ENCODE assay signal across 31 cellular contexts in the genomic region with DNA sequence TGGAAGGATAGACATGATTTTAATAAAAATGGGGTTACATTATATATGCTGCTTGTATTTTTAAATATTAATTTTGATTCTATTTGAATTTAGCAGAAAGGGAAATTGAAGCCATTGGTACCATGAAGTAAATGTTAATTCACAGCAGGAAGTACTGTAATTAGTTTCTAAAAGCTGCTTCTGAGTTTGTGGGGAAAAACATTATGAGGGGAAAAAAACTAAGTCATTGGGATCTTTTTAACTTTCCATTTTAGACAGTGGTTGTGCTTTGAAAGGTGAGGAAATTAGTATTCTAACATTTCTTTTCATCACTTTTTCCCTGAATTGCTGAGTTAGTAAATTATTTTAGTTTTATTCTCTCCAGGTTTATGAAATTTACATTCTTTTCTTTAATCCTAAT. TPM values are rescaled to one million over a fixed set of nuclear protein-coding genes. Genes with fewer than 3 reads are reported as not detected.
DNase-seq lines count a peak whose midpoint lies in the region; ATAC-seq, FAIRE-seq and TF ChIP-seq lines count a peak whose summit lies in the region.
"Had no signal": no experiment of that assay in that cellular context is flagged by ENCODE, and none has a peak within 500 bp of the region (broad histone marks: within the 10 kb centered on the region; RNA-seq: fewer than 3 reads in every experiment).

No MANE protein-coding gene starts in this region.

- H3K4me2 ChIP-seq in A549: no peak overlapping the region

- no peaks in the 10 kb centered on the region for H3K27me3 Mint-ChIP-seq in activated CD4-positive, alpha-beta T cell treated with anti-CD3 and anti-CD28 coated beads for 36 hours
- H3K27me3 Mint-ChIP-seq in activated naive CD8-positive, alpha-beta T cell treated with anti-CD3 and anti-CD28 coated beads, Interleukin-2, amount 50 U/mL, for 24 hours: no peaks in the 10 kb centered on the region
- no peaks in the 10 kb centered on the region for H3K27me3 Mint-ChIP-seq in natural killer cell (ENCODE audit: low read depth in 2 of 2)
- H3K27me3 Mint-ChIP-seq: dendritic cell treated with granulocyte-macrophage colony-stimulating factor and Interleukin-4, amounts not matched to agents 40 ng/mL and 50 ng/mL, for 4 days had no signal

- no peak for FAIRE-seq in A549 (lab: Jason Lieb, UNC)
- no peak for FAIRE-seq in H54 (lab: Jason Lieb, UNC)
- FAIRE-seq in HTR-8/SVneo (lab: Jason Lieb, UNC): no peak
- FAIRE-seq: frontal cortex, kidney, TTC549, urothelium cell line had no signal

- POLR2A ChIA-PET in activated CD4-positive, alpha-beta T cell treated with anti-CD3 and anti-CD28 coated beads for 36 hours (lab: Charles Lee): no interaction called here
- POLR2A ChIA-PET in A549 (lab: Yijun Ruan, JAX): no interaction called here

- H3K9me3 Mint-ChIP-seq in activated CD4-positive, alpha-beta T cell treated with anti-CD3 and anti-CD28 coated beads for 36 hours (ENCODE audit: low read depth): no peaks in the 10 kb centered on the region
- H3K9me3 Mint-ChIP-seq in activated naive CD8-positive, alpha-beta T cell treated with anti-CD3 and anti-CD28 coated beads, Interleukin-2, amount 50 U/mL, for 24 hours: no peaks in the 10 kb centered on the region
- H3K9me3 Mint-ChIP-seq in natural killer cell: no peaks in the 10 kb centered on the region
- H3K9me3 Mint-ChIP-seq: CD14-positive monocyte; dendritic cell treated with granulocyte-macrophage colony-stimulating factor and Interleukin-4, amounts not matched to agents 40 ng/mL and 50 ng/mL, for 4 days; T-helper 1 cell treated with Interleukin-12 subunit alpha and Interleukin-12 subunit beta and Interleukin-4 antibody, amounts not matched to agents 30 μg/mL and 1 μg/mL, for 36 hours had no signal

- no peak for TF ChIP-seq EP300 in A549 (IDR thresholded peaks at IDR 0.05)

- CTCF ChIA-PET in activated CD4-positive, alpha-beta T cell treated with anti-CD3 and anti-CD28 coated beads for 36 hours (lab: Charles Lee): interaction anchor here (1.3 kb wide), 1 partner anchor 37 kb away, joined by 3 read pairs; no protein-coding TSS in a partner anchor
- CTCF ChIA-PET in A549 (lab: Yijun Ruan, JAX): no interaction called here

- H3K4me3 Mint-ChIP-seq in activated CD4-positive, alpha-beta T cell treated with anti-CD3 and anti-CD28 coated beads for 36 hours: no peak overlapping the region
- H3K4me3 Mint-ChIP-seq in activated naive CD8-positive, alpha-beta T cell treated with anti-CD3 and anti-CD28 coated beads, Interleukin-2, amount 50 U/mL, for 24 hours: peak overlapping the region; percentile 6
- H3K4me3 Mint-ChIP-seq in natural killer cell: no peak overlapping the region
- H3K4me3 Mint-ChIP-seq: CD14-positive monocyte; dendritic cell treated with granulocyte-macrophage colony-stimulating factor and Interleukin-4, amounts not matched to agents 40 ng/mL and 50 ng/mL, for 4 days; T-helper 1 cell treated with Interleukin-12 subunit alpha and Interleukin-12 subunit beta and Interleukin-4 antibody, amounts not matched to agents 30 μg/mL and 1 μg/mL, for 36 hours had no signal

- peaks cover 45% of the 10 kb centered on the region for H3K4me1 Mint-ChIP-seq in activated CD4-positive, alpha-beta T cell treated with anti-CD3 and anti-CD28 coated beads for 36 hours
- peaks cover 54% of the 10 kb centered on the region for H3K4me1 Mint-ChIP-seq in activated naive CD8-positive, alpha-beta T cell treated with anti-CD3 and anti-CD28 coated beads, Interleukin-2, amount 50 U/mL, for 24 hours
- peaks cover 58 to 67% of the 10 kb centered on the region in 2 donors for H3K4me1 Mint-ChIP-seq in natural killer cell

- TF ChIP-seq POLR2A in A549 (IDR thresholded peaks at IDR 0.05; ENCODE audit: low read length) (no peak), H54 (IDR thresholded peaks at IDR 0.05; ENCODE audit: low read depth, low read length) (no peak)

- H3K27ac Mint-ChIP-seq in activated CD4-positive, alpha-beta T cell treated with anti-CD3 and anti-CD28 coated beads for 36 hours: peak overlapping the region; percentile 55
- peak overlapping the region; percentile 88 for H3K27ac Mint-ChIP-seq in activated naive CD8-positive, alpha-beta T cell treated with anti-CD3 and anti-CD28 coated beads, Interleukin-2, amount 50 U/mL, for 24 hours
- H3K27ac Mint-ChIP-seq in natural killer cell: peak overlapping the region; percentile 64 to 76
- H3K27ac Mint-ChIP-seq: dendritic cell treated with granulocyte-macrophage colony-stimulating factor and Interleukin-4, amounts not matched to agents 40 ng/mL and 50 ng/mL, for 4 days; T-helper 1 cell treated with Interleukin-12 subunit alpha and Interleukin-12 subunit beta and Interleukin-4 antibody, amounts not matched to agents 30 μg/mL and 1 μg/mL, for 36 hours had no signal

- DNase-seq in activated CD4-positive, alpha-beta T cell treated with anti-CD3 and anti-CD28 coated beads for 36 hours: no peak
- no peak for DNase-seq in activated CD4-positive, alpha-beta T cell treated with anti-CD3 and anti-CD28 coated beads, Interleukin-2, amount 50 U/mL, for 1 hour
- DNase-seq in A549 (ENCODE audit: low read depth in 1 of 2, low spot score in 1 of 2): no peak
- no peak for DNase-seq in activated naive CD8-positive, alpha-beta T cell treated with anti-CD3 and anti-CD28 coated beads, Interleukin-2, amount 50 U/mL, for 24 hours
- no peak for DNase-seq in natural killer cell
- no peak for DNase-seq in H54 (ENCODE audit: insufficient read length, low spot score)
- DNase-seq in HTR-8/SVneo (ENCODE audit: insufficient read length, low spot score): no peak
- DNase-seq: activated CD4-positive, CD25-positive, alpha-beta regulatory T cell; Caco-2; central memory CD4-positive, alpha-beta T cell; GF-D8; IMR-90; kidney; NCI-H1694; NCI-H446; NCI-H774; psoas muscle; Right ventricle myocardium superior; stimulated activated CD4-positive, alpha-beta T cell treated with anti-CD3 and anti-CD28 coated beads, Interleukin-2, amount 100 ng/mL, for 48 hours had no signal

- TF ChIP-seq CTCF in A549 (IDR thresholded peaks at IDR 0.05): no peak
- no peak for TF ChIP-seq CTCF in natural killer cell (IDR thresholded peaks at IDR 0.05)

- no peaks in the 10 kb centered on the region for H3K4me1 ChIP-seq in A549

- TF ChIP-seq RAD21 in A549 (conservative IDR thresholded peaks at IDR 0.05 in 1 of 2, IDR thresholded peaks at IDR 0.05 in 1 of 2): no peak

- H3K36me3 Mint-ChIP-seq in activated CD4-positive, alpha-beta T cell treated with anti-CD3 and anti-CD28 coated beads for 36 hours (ENCODE audit: low read depth): peaks cover 7% of the 10 kb centered on the region
- peaks cover 9% of the 10 kb centered on the region for H3K36me3 Mint-ChIP-seq in activated naive CD8-positive, alpha-beta T cell treated with anti-CD3 and anti-CD28 coated beads, Interleukin-2, amount 50 U/mL, for 24 hours (ENCODE audit: low read depth)
- no peaks in the 10 kb centered on the region for H3K36me3 Mint-ChIP-seq in natural killer cell

- H3K4me3 ChIP-seq in A549: no peak overlapping the region
- H3K4me3 ChIP-seq: psoas muscle, thoracic aorta had no signal

- ATAC-seq in activated CD4-positive, alpha-beta T cell treated with anti-CD3 and anti-CD28 coated beads for 36 hours: peak; percentile 39
- ATAC-seq in A549: no peak
- peak; percentile 54 for ATAC-seq in activated naive CD8-positive, alpha-beta T cell treated with anti-CD3 and anti-CD28 coated beads, Interleukin-2, amount 50 U/mL, for 24 hours
- no peak for ATAC-seq in natural killer cell
- no peak for ATAC-seq in GM19455 (IDR thresholded peaks at IDR 0.05; ENCODE audit: unreplicated experiment)
- ATAC-seq: Panc1, sciatic nerve, SK-N-SH treated with all-trans-retinoic acid at 6 μM for 48 hours had no signal

- no peaks in the 10 kb centered on the region for H3K9me3 ChIP-seq in A549
- H3K9me3 ChIP-seq: psoas muscle, thoracic aorta had no signal

- no peak overlapping the region for H3K27ac ChIP-seq in A549
- H3K27ac ChIP-seq: 22Rv1, psoas muscle, thoracic aorta had no signal

- intact Hi-C loops in activated CD4-positive, alpha-beta T cell treated with anti-CD3 and anti-CD28 coated beads for 36 hours (cut with DNase I, micrococcal nuclease): no loop called here
- intact Hi-C loops in natural killer cell (cut with micrococcal nuclease): no loop called here

TF ChIP-seq in A549, 52 proteins besides CTCF, POLR2A, EP300 and RAD21:
- TF ChIP-seq MAFK (IDR thresholded peaks at IDR 0.05; ENCODE audit: partially characterized antibody) (peak; percentile 31), ZSCAN20 (CRISPR knock-in tag; IDR thresholded peaks at IDR 0.05) (no peak), ZFP36 (IDR thresholded peaks at IDR 0.05; ENCODE audit: borderline replicate concordance, partially characterized antibody) (no peak)

RNA-seq across cellular contexts. Expression of a gene that starts 41.0 kb away (rescaled TPM):
- total RNA-seq in activated CD4-positive, alpha-beta T cell treated with anti-CD3 and anti-CD28 coated beads for 36 hours: 10 to 100 TPM; 22.0 to 23.4 TPM
- polyA plus RNA-seq in A549 (2011; rRNA removed): 17.6 TPM in 2 replicates
- polyA plus RNA-seq in A549 (2012; cell fraction: cytosol; rRNA removed): 2.2 and 6.9 TPM in 2 replicates
- 1.3 and 2.9 TPM in 2 replicates for polyA plus RNA-seq in A549 (2012; cell fraction: nucleus; rRNA removed)
- 4.8 to 6.9 TPM (median 6.4 TPM) in 3 replicates for polyA plus RNA-seq in A549 (2017; fragmentation: RNase III; extraction: RNeasy Plus Mini Kit Qiagen cat#74134 plus additional on column Dnase treatment)
- 35.5 and 41.7 TPM in 2 replicates for polyA minus RNA-seq in A549 (2011; rRNA and poly(A)+ RNA removed)
- 10 to 100 TPM; 68.5 to 92.4 (median 87.7) TPM for total RNA-seq in natural killer cell

Comparison
In these comparisons a context has a peak if more than half of its experiments do, and no peak if none do; other contexts are left out.
1. ATAC-seq: peak in activated CD4-positive, alpha-beta T cell treated with anti-CD3 and anti-CD28 coated beads for 36 hours (single experiment) and activated naive CD8-positive, alpha-beta T cell treated with anti-CD3 and anti-CD28 coated beads, Interleukin-2, amount 50 U/mL, for 24 hours (single experiment); none in A549 (0 of 2), natural killer cell (0 of 3) and GM19455 (single experiment).
2. Peak in every context shown above with its lines, with median percentiles within 50 percentile points of each other: H3K27ac Mint-ChIP-seq.